Comparison of ENCODE assay signal across 9 cellular contexts in genomic region chr7:81769891-81770818, GRCh38. TPM values are rescaled to one million over a fixed set of nuclear protein-coding genes. Genes with fewer than 3 reads are reported as not detected.
A peak's percentile ranks its signal among the peaks of the same experiment; 100 is the strongest.
DNase-seq lines count a peak whose midpoint lies in the region; ATAC-seq and TF ChIP-seq lines count a peak whose summit lies in the region.
"Had no signal": no experiment of that assay in that cellular context is flagged by ENCODE, and none has a peak within 500 bp of the region (broad histone marks: within the 10 kb centered on the region; RNA-seq: fewer than 3 reads in every experiment).

Gene HGF (minus strand): TSS chr7:81770047. CDS start chr7:81769971, 76 bp downstream.

- H3K4me3 Mint-ChIP-seq in mesothelial cell of epicardium, result peak within 1 kb of the TSS; percentile 63
- H3K4me3 Mint-ChIP-seq: activated naive CD4-positive, alpha-beta T cell treated with anti-CD3 and anti-CD28 coated beads, Interleukin-2, amount 50 U/mL, for 24 hours had no signal

- H3K27me3 ChIP-seq in AG04450 (ENCODE audit: control insufficient read depth, insufficient read depth, low read length) (no peaks in the 10 kb centered on the region), KMS-11 (ENCODE audit: insufficient read depth, low read depth) (no peaks in the 10 kb centered on the region), uterus (no peaks in the 10 kb centered on the region)

- peaks cover 37% of the 10 kb centered on the region for H3K79me2 ChIP-seq in KMS-11 (ENCODE audit: insufficient read depth, low read depth)

- H3K9ac ChIP-seq in KMS-11, result peak within 1 kb of the TSS; percentile 32

- no peaks in the 10 kb centered on the region for H3K9me3 Mint-ChIP-seq in mesothelial cell of epicardium
- H3K9me3 Mint-ChIP-seq: activated naive CD4-positive, alpha-beta T cell treated with anti-CD3 and anti-CD28 coated beads, Interleukin-2, amount 50 U/mL, for 24 hours had no signal

- no peak for ATAC-seq in GM18858 (IDR thresholded peaks at IDR 0.05; ENCODE audit: unreplicated experiment)

- no peaks in the 10 kb centered on the region for H3K9me3 ChIP-seq in AG04450 (ENCODE audit: control insufficient read depth, insufficient read depth, low read length)
- no peaks in the 10 kb centered on the region for H3K9me3 ChIP-seq in uterus

- H2AFZ ChIP-seq in KMS-11 (ENCODE audit: low read depth), result no peak within 1 kb of the TSS

- H3K36me3 Mint-ChIP-seq in mesothelial cell of epicardium, result no peaks in the 10 kb centered on the region
- H3K36me3 Mint-ChIP-seq: activated naive CD4-positive, alpha-beta T cell treated with anti-CD3 and anti-CD28 coated beads, Interleukin-2, amount 50 U/mL, for 24 hours had no signal

- TF ChIP-seq CTCF in AG04450 (IDR thresholded peaks at IDR 0.05; ENCODE audit: low read depth, low read length), result peak; percentile 50
- no peak for TF ChIP-seq CTCF in KMS-11 (conservative IDR thresholded peaks at IDR 0.05; ENCODE audit: low read depth, low read length)
- TF ChIP-seq CTCF in mesothelial cell of epicardium (IDR thresholded peaks at IDR 0.05; ENCODE audit: unreplicated experiment), result no peak
- peak in 2 of 4 experiments; percentile 28 to 30 for TF ChIP-seq CTCF in uterus (IDR thresholded peaks at IDR 0.05)

- H3K27ac Mint-ChIP-seq in mesothelial cell of epicardium, result peak within 1 kb of the TSS; percentile 80
- H3K27ac Mint-ChIP-seq: activated naive CD4-positive, alpha-beta T cell treated with anti-CD3 and anti-CD28 coated beads, Interleukin-2, amount 50 U/mL, for 24 hours had no signal

- no peaks in the 10 kb centered on the region for H4K20me1 ChIP-seq in KMS-11 (ENCODE audit: insufficient read depth)

- peak; percentile 70 for DNase-seq in AG04450 (ENCODE audit: low read depth, low spot score)
- peak; percentile 74 for DNase-seq in dermis blood vessel endothelial cell
- DNase-seq in mesothelial cell of epicardium (ENCODE audit: low spot score in 2 of 2, unreplicated experiment in 2 of 2), result peak in 1 of 2 experiments; percentile 41
- DNase-seq in uterus, result peak; percentile 76 to 80
- no peak for DNase-seq in mesenteric fat pad (ENCODE audit: low spot score)
- no peak for DNase-seq in COLO668 (lab: John Stamatoyannopoulos, UW; ENCODE audit: unreplicated experiment)

- TF ChIP-seq POLR2A in uterus (IDR thresholded peaks at IDR 0.05), result peak in 1 of 2 donors; percentile 23

- H3K4me3 ChIP-seq in AG04450 (ENCODE audit: low read depth, low read length) (peak within 1 kb of the TSS; percentile 76), KMS-11 (IDR thresholded peaks at IDR 0.05; ENCODE audit: insufficient read depth, low read depth, low read length) (no peak within 1 kb of the TSS), uterus (peak within 1 kb of the TSS; percentile 31 to 35)

- POLR2A ChIA-PET in AG04450 (lab: Yijun Ruan, JAX), result interaction anchor here (0.6 to 1.4 kb wide), 6 partner anchors 14 to 224 kb away, joined by 3 to 14 read pairs (median 4); no protein-coding TSS in a partner anchor

- H3K36me3 ChIP-seq in KMS-11 (ENCODE audit: insufficient read depth), result no peaks in the 10 kb centered on the region
- H3K36me3 ChIP-seq in uterus, result no peaks in the 10 kb centered on the region

- peaks cover 45% of the 10 kb centered on the region for H3K4me1 ChIP-seq in KMS-11 (ENCODE audit: low read depth, poor library complexity, severe bottlenecking)
- H3K4me1 ChIP-seq in uterus, result no peaks in the 10 kb centered on the region

- H3K4me2 ChIP-seq in KMS-11, result peak within 1 kb of the TSS; percentile 20; the same call in 1 of the 2 replicates

- H3K27ac ChIP-seq in AG04450 (ENCODE audit: low read depth, low read length) (peak within 1 kb of the TSS; percentile 54), KMS-11 (peak within 1 kb of the TSS; percentile 48), uterus (peak within 1 kb of the TSS; percentile 52 to 61)

- H3K27me3 Mint-ChIP-seq in mesothelial cell of epicardium (ENCODE audit: low read depth), result no peaks in the 10 kb centered on the region
- H3K27me3 Mint-ChIP-seq: activated naive CD4-positive, alpha-beta T cell treated with anti-CD3 and anti-CD28 coated beads, Interleukin-2, amount 50 U/mL, for 24 hours had no signal

- intact Hi-C loops in uterus (cut with DNase I; ENCODE audit: low total_unique reads), result no loop called here

- CTCF ChIA-PET in AG04450 (lab: Charles Lee), result interaction anchor here (0.6 to 5.3 kb wide), 21 partner anchors 10 to 958 kb away, joined by 3 to 49 read pairs (median 4); no protein-coding TSS in a partner anchor

- peaks cover 52% of the 10 kb centered on the region for H3K4me1 Mint-ChIP-seq in mesothelial cell of epicardium
- H3K4me1 Mint-ChIP-seq: activated naive CD4-positive, alpha-beta T cell treated with anti-CD3 and anti-CD28 coated beads, Interleukin-2, amount 50 U/mL, for 24 hours had no signal

RNA-seq across cellular contexts. Expression of gene HGF, which starts in this region (rescaled TPM):
- polyA plus RNA-seq in AG04450 (2011; rRNA removed), result 105 and 129 TPM in 2 replicates
- 112 and 157 TPM in 2 replicates for polyA minus RNA-seq in AG04450 (2011; rRNA and poly(A)+ RNA removed)
- total RNA-seq in dermis blood vessel endothelial cell (3.4 and 8.8 TPM in 2 replicates), mesothelial cell of epicardium (14.1 to 18.8 TPM (median 15.1 TPM) in 3 replicates), uterus (10 to 100 TPM in 2 of 4 donors, 1 to 10 TPM in 2; 2.6 to 29.4 (median 10.1) TPM), mesenteric fat pad (8.2 TPM)

Comparison
In these comparisons a context has a peak if more than half of its experiments do, and no peak if none do; other contexts are left out.
1. DNase-seq: peak in AG04450 (single experiment), dermis blood vessel endothelial cell (single experiment) and uterus (2 of 2); none in mesenteric fat pad (single experiment) and COLO668 (single experiment).
2. Peak in every context shown above with its lines, with median percentiles within 50 percentile points of each other: H3K27ac ChIP-seq.